ENCODE assay signal across 8 cellular contexts in genomic region chr9:25716220-25716872, GRCh38. TPM values are rescaled to one million over a fixed set of nuclear protein-coding genes. Genes with fewer than 3 reads are reported as not detected.
DNase-seq lines count a peak whose midpoint lies in the region; ATAC-seq and TF ChIP-seq lines count a peak whose summit lies in the region.

No MANE protein-coding gene starts in this region.

- peak; percentile 90 for ATAC-seq in left lobe of liver
- ATAC-seq in HG03378 (IDR thresholded peaks at IDR 0.05; ENCODE audit: unreplicated experiment) = no peak

- TF ChIP-seq CTCF in chondrocyte (IDR thresholded peaks at IDR 0.05) = peak; percentile 69

- no peak overlapping the region for H3K27ac Mint-ChIP-seq in chondrocyte (ENCODE audit: unreplicated experiment)

- no peak overlapping the region for H3K4me3 Mint-ChIP-seq in chondrocyte (ENCODE audit: unreplicated experiment)

- H3K27me3 Mint-ChIP-seq in chondrocyte (ENCODE audit: low read depth) = peaks cover 8% of the 10 kb centered on the region

- H3K36me3 Mint-ChIP-seq in chondrocyte (ENCODE audit: low read depth) = no peaks in the 10 kb centered on the region

- H3K9me3 Mint-ChIP-seq in chondrocyte (ENCODE audit: low read depth) = no peaks in the 10 kb centered on the region

- H3K4me1 Mint-ChIP-seq in chondrocyte (ENCODE audit: low read depth) = no peaks in the 10 kb centered on the region

- DNase-seq in DMS53 (lab: John Stamatoyannopoulos, UW) (peak; percentile 72), NCI-H2081 treated with DMSO at 0.1 percent for 48 hours (lab: John Stamatoyannopoulos, UW) (peak; percentile 39), chondrocyte (ENCODE audit: low spot score) (no peak), left lobe of liver (ENCODE audit: low spot score) (no peak), GF-D8 (lab: John Stamatoyannopoulos, UW) (no peak), activated gamma-delta T cell treated with Interleukin-2 at 50 U/mL for 16 hours (no peak)
- DNase-seq in stimulated activated CD4-positive, alpha-beta T cell treated with anti-CD3 and anti-CD28 coated beads, Interleukin-1b, Interleukin-23, amount 100 ng/mL, for 48 hours = no peak

RNA-seq across cellular contexts. Expression of gene TUSC1, which starts 38.1 kb away (rescaled TPM):
- not detected in 3 replicates for total RNA-seq in chondrocyte
- total RNA-seq in left lobe of liver = 4.2 TPM

Comparison
In these comparisons a context has a peak if more than half of its experiments do, and no peak if none do; other contexts are left out.
1. DNase-seq: peak in DMS53 (single experiment) and NCI-H2081 treated with DMSO at 0.1 percent for 48 hours (single experiment); none in chondrocyte (single experiment), left lobe of liver (single experiment), GF-D8 (single experiment), stimulated activated CD4-positive, alpha-beta T cell treated with anti-CD3 and anti-CD28 coated beads, Interleukin-1b, Interleukin-23, amount 100 ng/mL, for 48 hours (single experiment) and activated gamma-delta T cell treated with Interleukin-2 at 50 U/mL for 16 hours (single experiment).